Comparison of ENCODE assay signal across 11 cellular contexts in genomic region chrY:11334151-11334550, GRCh38.
DNase-seq lines count a peak whose midpoint lies in the region; ATAC-seq and FAIRE-seq lines count a peak whose summit lies in the region.
"Had no signal": no experiment of that assay in that cellular context is flagged by ENCODE, and none has a peak within 500 bp of the region (broad histone marks: within the 10 kb centered on the region; RNA-seq: fewer than 3 reads in every experiment).

No MANE protein-coding gene starts in this region.

- no peaks in the 10 kb centered on the region for H3K4me1 ChIP-seq in small intestine (ENCODE audit: control insufficient read depth in 2 of 2, insufficient read depth in 1 of 2, low read depth in 1 of 2, low read length in 1 of 2)
- H3K4me1 ChIP-seq: pancreas had no signal

- H3K27me3 ChIP-seq in small intestine (ENCODE audit: control insufficient read depth in 2 of 2, insufficient read depth in 2 of 2, low read length in 2 of 2) = no peaks in the 10 kb centered on the region
- H3K27me3 ChIP-seq: pancreas had no signal

- no peaks in the 10 kb centered on the region for H3K9me3 ChIP-seq in small intestine (ENCODE audit: control insufficient read depth, low read depth)
- H3K9me3 ChIP-seq: pancreas, SK-N-SH had no signal

- FAIRE-seq in small intestine (lab: Jason Lieb, UNC) = no peak
- FAIRE-seq: pancreas had no signal

- H3K27ac ChIP-seq in small intestine (ENCODE audit: low read depth in 1 of 2, low read length in 1 of 2) = no peak overlapping the region
- H3K27ac ChIP-seq: pancreas had no signal

- no peaks in the 10 kb centered on the region for H3K36me3 ChIP-seq in small intestine (ENCODE audit: control insufficient read depth in 2 of 2, insufficient read depth in 2 of 2, low read length in 2 of 2)
- H3K36me3 ChIP-seq: pancreas had no signal

- DNase-seq in activated gamma-delta T cell treated with Interleukin-2 at 50 U/mL for 16 hours (peak; percentile 3), activated gamma-delta T cell (lab: John Stamatoyannopoulos, UW) (no peak), T-helper 1 cell (peak in 3 of 5 donors; percentile 1 to 9 (median 1)), glomerular visceral epithelial cell (ENCODE audit: extremely low spot score) (peak; percentile 5), small intestine (peak; percentile 15), NCI-H187 treated with DMSO at 0.1 percent for 48 hours (lab: John Stamatoyannopoulos, UW) (no peak)
- DNase-seq: activated T-cell treated with anti-CD3 and anti-CD28 coated beads, Interleukin-2, amount 50 U/mL, for 1 hour; SK-N-SH had no signal

- H3K4me3 ChIP-seq in small intestine (ENCODE audit: low read depth in 1 of 2, low read length in 2 of 2) = no peak overlapping the region
- H3K4me3 ChIP-seq: pancreas had no signal

- ATAC-seq in GM21786 (IDR thresholded peaks at IDR 0.05; ENCODE audit: unreplicated experiment) (no peak), GM18873 (IDR thresholded peaks at IDR 0.05; ENCODE audit: low FRiP score, unreplicated experiment) (no peak)
- ATAC-seq: pancreas had no signal

- 63 to 76% (median 73%) methylated on average over 13 of the region's 13 CpGs for WGBS in small intestine, 3 donors

Comparison
In these comparisons a context has a peak if more than half of its experiments do, and no peak if none do; other contexts are left out.
1. DNase-seq: peak in activated gamma-delta T cell treated with Interleukin-2 at 50 U/mL for 16 hours (single experiment), T-helper 1 cell (3 of 5), glomerular visceral epithelial cell (single experiment) and small intestine (single experiment); none in activated gamma-delta T cell (single experiment) and NCI-H187 treated with DMSO at 0.1 percent for 48 hours (single experiment).